4 cellular contexts compared by ENCODE assay signal in the genomic region with DNA sequence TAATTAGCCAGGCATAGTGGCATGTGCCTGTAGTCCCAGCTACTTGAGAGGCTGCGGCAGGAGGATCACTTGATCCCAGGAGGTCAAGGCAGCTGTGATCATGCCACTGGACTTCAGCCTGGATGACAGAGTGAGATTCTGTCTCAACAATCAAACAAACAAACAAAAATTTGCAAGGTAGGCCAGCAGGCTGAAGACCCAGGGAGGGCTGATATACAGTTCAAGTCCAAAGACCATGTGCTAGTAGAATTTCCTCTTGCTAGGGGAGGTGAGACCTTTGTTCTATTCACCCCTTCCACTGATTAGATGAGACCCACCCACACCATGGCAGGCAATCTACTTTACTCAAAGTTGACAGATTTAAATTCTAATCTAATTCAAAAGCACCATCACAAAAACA.
TF ChIP-seq lines count a peak whose summit lies in the region.

No MANE protein-coding gene starts in this region.

TF ChIP-seq in HEK293, 187 proteins besides CTCF, POLR2A, EP300 and RAD21:
- TF ChIP-seq ZNF10 (tag by site-specific recombination; IDR thresholded peaks at IDR 0.05) = peak; percentile 96
- TF ChIP-seq ZNF366 (tag by site-specific recombination; conservative IDR thresholded peaks at IDR 0.05) = no peak
TF ChIP-seq in HEK293: peak in this region for 1.

TF ChIP-seq in K562, 482 proteins besides CTCF, POLR2A, EP300 and RAD21:
- TF ChIP-seq, protein P1, sequence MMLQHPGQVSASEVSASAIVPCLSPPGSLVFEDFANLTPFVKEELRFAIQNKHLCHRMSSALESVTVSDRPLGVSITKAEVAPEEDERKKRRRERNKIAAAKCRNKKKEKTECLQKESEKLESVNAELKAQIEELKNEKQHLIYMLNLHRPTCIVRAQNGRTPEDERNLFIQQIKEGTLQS (IDR thresholded peaks at IDR 0.05) = no peak
- TF ChIP-seq, protein P1 (CRISPR knock-in tag; conservative IDR thresholded peaks at IDR 0.05) = no peak
- TF ChIP-seq SMARCA4 (IDR thresholded peaks at IDR 0.05) (no peak), ZFP1 (CRISPR knock-in tag; IDR thresholded peaks at IDR 0.05) (no peak), ZNF134 (CRISPR knock-in tag; conservative IDR thresholded peaks at IDR 0.05) (peak; percentile 89), FIP1L1 (IDR thresholded peaks at IDR 0.05; ENCODE audit: low read depth, low read length, poor library complexity, severe bottlenecking) (no peak), RAD51 (IDR thresholded peaks at IDR 0.05; ENCODE audit: borderline replicate concordance, low read depth) (no peak), RBM25 (IDR thresholded peaks at IDR 0.05; ENCODE audit: low read depth, low read length, severe bottlenecking) (peak; percentile 24), XRCC4 (IDR thresholded peaks at IDR 0.05; ENCODE audit: extremely low read depth, insufficient read depth, insufficient read length) (no peak), SP2 (IDR thresholded peaks at IDR 0.05; ENCODE audit: extremely low read depth, low read depth, low read length, poor library complexity, severe bottlenecking) (no peak), SIN3A (IDR thresholded peaks at IDR 0.05; ENCODE audit: borderline replicate concordance in 2 of 2, control insufficient read depth in 1 of 2, low read depth in 2 of 2, low read length in 2 of 2) (no peak), NKRF (IDR thresholded peaks at IDR 0.05; ENCODE audit: borderline replicate concordance) (no peak)

TF ChIP-seq in HepG2, 621 proteins besides CTCF, POLR2A, EP300 and RAD21 (continues in another document):
- TF ChIP-seq, protein P2, sequence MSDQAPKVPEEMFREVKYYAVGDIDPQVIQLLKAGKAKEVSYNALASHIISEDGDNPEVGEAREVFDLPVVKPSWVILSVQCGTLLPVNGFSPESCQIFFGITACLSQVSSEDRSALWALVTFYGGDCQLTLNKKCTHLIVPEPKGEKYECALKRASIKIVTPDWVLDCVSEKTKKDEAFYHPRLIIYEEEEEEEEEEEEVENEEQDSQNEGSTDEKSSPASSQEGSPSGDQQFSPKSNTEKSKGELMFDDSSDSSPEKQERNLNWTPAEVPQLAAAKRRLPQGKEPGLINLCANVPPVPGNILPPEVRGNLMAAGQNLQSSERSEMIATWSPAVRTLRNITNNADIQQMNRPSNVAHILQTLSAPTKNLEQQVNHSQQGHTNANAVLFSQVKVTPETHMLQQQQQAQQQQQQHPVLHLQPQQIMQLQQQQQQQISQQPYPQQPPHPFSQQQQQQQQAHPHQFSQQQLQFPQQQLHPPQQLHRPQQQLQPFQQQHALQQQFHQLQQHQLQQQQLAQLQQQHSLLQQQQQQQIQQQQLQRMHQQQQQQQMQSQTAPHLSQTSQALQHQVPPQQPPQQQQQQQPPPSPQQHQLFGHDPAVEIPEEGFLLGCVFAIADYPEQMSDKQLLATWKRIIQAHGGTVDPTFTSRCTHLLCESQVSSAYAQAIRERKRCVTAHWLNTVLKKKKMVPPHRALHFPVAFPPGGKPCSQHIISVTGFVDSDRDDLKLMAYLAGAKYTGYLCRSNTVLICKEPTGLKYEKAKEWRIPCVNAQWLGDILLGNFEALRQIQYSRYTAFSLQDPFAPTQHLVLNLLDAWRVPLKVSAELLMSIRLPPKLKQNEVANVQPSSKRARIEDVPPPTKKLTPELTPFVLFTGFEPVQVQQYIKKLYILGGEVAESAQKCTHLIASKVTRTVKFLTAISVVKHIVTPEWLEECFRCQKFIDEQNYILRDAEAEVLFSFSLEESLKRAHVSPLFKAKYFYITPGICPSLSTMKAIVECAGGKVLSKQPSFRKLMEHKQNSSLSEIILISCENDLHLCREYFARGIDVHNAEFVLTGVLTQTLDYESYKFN (CRISPR knock-in tag; conservative IDR thresholded peaks at IDR 0.05) = peak; percentile 69
- TF ChIP-seq ZNF350 (CRISPR knock-in tag; IDR thresholded peaks at IDR 0.05; ENCODE audit: borderline replicate concordance, low read depth) (0 out of 2 replicates have a peak, but pooled peaks have one; percentile 23), RCOR2 (CRISPR knock-in tag; IDR thresholded peaks at IDR 0.05) (peak; percentile 81; the same call in 1 of the 2 replicates), ARNTL (CRISPR knock-in tag; IDR thresholded peaks at IDR 0.05) (0 out of 2 replicates have a peak, but pooled peaks have one; percentile 24), SOX13 (IDR thresholded peaks at IDR 0.05) (no peak), SOX13 (CRISPR knock-in tag; conservative IDR thresholded peaks at IDR 0.05 in 1 of 2, IDR thresholded peaks at IDR 0.05 in 1 of 2) (peak in 1 of 2 experiments; percentile 33; a peak in 1 of 4 replicates), KDM1A (CRISPR knock-in tag; IDR thresholded peaks at IDR 0.05) (peak; percentile 43; the same call in 1 of the 2 replicates), SALL1 (CRISPR knock-in tag; IDR thresholded peaks at IDR 0.05) (peak; percentile 85), MAX (IDR thresholded peaks at IDR 0.05) (peak; percentile 37; the same call in 1 of the 2 replicates), FOXP1 (IDR thresholded peaks at IDR 0.05) (no peak), FOXP1 (CRISPR knock-in tag; IDR thresholded peaks at IDR 0.05) (peak; percentile 87), SOX5 (CRISPR knock-in tag; IDR thresholded peaks at IDR 0.05; ENCODE audit: borderline replicate concordance) (peak; percentile 54; the same call in 1 of the 2 replicates), SYNCRIP (IDR thresholded peaks at IDR 0.05; ENCODE audit: insufficient read depth, low read depth, low read length) (no peak), MXI1 (IDR thresholded peaks at IDR 0.05; ENCODE audit: borderline replicate concordance, low read depth, low read length) (0 out of 3 replicates have a peak, but pooled peaks have one; percentile 28), ELF3 (CRISPR knock-in tag; IDR thresholded peaks at IDR 0.05) (peak; percentile 36; the same call in 1 of the 2 replicates), ZNF501 (CRISPR knock-in tag; IDR thresholded peaks at IDR 0.05) (peak; percentile 43; the same call in 1 of the 2 replicates), NR2F1 (CRISPR knock-in tag; IDR thresholded peaks at IDR 0.05) (peak; percentile 43 to 76; a peak in 3 of 4 replicates), MAFF (IDR thresholded peaks at IDR 0.05; ENCODE audit: low read depth, low read length) (0 out of 2 replicates have a peak, but pooled peaks have one; percentile 1)
- TF ChIP-seq, protein P3, sequence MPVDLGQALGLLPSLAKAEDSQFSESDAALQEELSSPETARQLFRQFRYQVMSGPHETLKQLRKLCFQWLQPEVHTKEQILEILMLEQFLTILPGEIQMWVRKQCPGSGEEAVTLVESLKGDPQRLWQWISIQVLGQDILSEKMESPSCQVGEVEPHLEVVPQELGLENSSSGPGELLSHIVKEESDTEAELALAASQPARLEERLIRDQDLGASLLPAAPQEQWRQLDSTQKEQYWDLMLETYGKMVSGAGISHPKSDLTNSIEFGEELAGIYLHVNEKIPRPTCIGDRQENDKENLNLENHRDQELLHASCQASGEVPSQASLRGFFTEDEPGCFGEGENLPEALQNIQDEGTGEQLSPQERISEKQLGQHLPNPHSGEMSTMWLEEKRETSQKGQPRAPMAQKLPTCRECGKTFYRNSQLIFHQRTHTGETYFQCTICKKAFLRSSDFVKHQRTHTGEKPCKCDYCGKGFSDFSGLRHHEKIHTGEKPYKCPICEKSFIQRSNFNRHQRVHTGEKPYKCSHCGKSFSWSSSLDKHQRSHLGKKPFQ (CRISPR knock-in tag; IDR thresholded peaks at IDR 0.05; ENCODE audit: insufficient replicate concordance) = no peak
- TF ChIP-seq, protein P4, sequence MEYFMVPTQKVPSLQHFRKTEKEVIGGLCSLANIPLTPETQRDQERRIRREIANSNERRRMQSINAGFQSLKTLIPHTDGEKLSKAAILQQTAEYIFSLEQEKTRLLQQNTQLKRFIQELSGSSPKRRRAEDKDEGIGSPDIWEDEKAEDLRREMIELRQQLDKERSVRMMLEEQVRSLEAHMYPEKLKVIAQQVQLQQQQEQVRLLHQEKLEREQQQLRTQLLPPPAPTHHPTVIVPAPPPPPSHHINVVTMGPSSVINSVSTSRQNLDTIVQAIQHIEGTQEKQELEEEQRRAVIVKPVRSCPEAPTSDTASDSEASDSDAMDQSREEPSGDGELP (IDR thresholded peaks at IDR 0.05; ENCODE audit: borderline replicate concordance, low read depth) = peak; percentile 43; the same call in 1 of the 2 replicates

TF ChIP-seq in SK-N-SH, 30 proteins besides CTCF, POLR2A, EP300 and RAD21:
- no peak for TF ChIP-seq MXI1 (IDR thresholded peaks at IDR 0.05; ENCODE audit: low read depth, low read length)
- no peak for TF ChIP-seq GABPA (IDR thresholded peaks at IDR 0.05; ENCODE audit: low read depth)
- TF ChIP-seq RCOR1 (IDR thresholded peaks at IDR 0.05; ENCODE audit: low read length) = no peak
- no peak for TF ChIP-seq SMC3 (IDR thresholded peaks at IDR 0.05; ENCODE audit: low read depth, low read length)
- TF ChIP-seq, protein P5, sequence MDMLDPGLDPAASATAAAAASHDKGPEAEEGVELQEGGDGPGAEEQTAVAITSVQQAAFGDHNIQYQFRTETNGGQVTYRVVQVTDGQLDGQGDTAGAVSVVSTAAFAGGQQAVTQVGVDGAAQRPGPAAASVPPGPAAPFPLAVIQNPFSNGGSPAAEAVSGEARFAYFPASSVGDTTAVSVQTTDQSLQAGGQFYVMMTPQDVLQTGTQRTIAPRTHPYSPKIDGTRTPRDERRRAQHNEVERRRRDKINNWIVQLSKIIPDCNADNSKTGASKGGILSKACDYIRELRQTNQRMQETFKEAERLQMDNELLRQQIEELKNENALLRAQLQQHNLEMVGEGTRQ (IDR thresholded peaks at IDR 0.05; ENCODE audit: borderline replicate concordance, low read depth, low read length) = no peak
- no peak for TF ChIP-seq FOXM1 (IDR thresholded peaks at IDR 0.05; ENCODE audit: low read depth)
- TF ChIP-seq TCF12 (IDR thresholded peaks at IDR 0.05) = no peak
- no peak for TF ChIP-seq YY1 (IDR thresholded peaks at IDR 0.05; ENCODE audit: low read depth)
- no peak for TF ChIP-seq JUND (IDR thresholded peaks at IDR 0.05)
- TF ChIP-seq, protein P6, sequence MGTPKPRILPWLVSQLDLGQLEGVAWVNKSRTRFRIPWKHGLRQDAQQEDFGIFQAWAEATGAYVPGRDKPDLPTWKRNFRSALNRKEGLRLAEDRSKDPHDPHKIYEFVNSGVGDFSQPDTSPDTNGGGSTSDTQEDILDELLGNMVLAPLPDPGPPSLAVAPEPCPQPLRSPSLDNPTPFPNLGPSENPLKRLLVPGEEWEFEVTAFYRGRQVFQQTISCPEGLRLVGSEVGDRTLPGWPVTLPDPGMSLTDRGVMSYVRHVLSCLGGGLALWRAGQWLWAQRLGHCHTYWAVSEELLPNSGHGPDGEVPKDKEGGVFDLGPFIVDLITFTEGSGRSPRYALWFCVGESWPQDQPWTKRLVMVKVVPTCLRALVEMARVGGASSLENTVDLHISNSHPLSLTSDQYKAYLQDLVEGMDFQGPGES (IDR thresholded peaks at IDR 0.05; ENCODE audit: low read depth, low read length) = no peak
- no peak for TF ChIP-seq POLR2AphosphoS5 (IDR thresholded peaks at IDR 0.05; ENCODE audit: low read depth, low read length)
- TF ChIP-seq PBX3 (IDR thresholded peaks at IDR 0.05) = no peak
- TF ChIP-seq, protein P7, sequence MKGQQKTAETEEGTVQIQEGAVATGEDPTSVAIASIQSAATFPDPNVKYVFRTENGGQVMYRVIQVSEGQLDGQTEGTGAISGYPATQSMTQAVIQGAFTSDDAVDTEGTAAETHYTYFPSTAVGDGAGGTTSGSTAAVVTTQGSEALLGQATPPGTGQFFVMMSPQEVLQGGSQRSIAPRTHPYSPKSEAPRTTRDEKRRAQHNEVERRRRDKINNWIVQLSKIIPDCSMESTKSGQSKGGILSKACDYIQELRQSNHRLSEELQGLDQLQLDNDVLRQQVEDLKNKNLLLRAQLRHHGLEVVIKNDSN (IDR thresholded peaks at IDR 0.05; ENCODE audit: borderline replicate concordance, low read depth) = no peak
- no peak for TF ChIP-seq MAX (IDR thresholded peaks at IDR 0.05; ENCODE audit: low read depth)
- no peak for TF ChIP-seq RXRA (IDR thresholded peaks at IDR 0.05; ENCODE audit: borderline replicate concordance, low read depth)
- TF ChIP-seq SIN3A (IDR thresholded peaks at IDR 0.05; ENCODE audit: borderline replicate concordance, low read depth, low read length) = no peak
- TF ChIP-seq RFX5 (IDR thresholded peaks at IDR 0.05; ENCODE audit: low read length) = no peak
